ENCODE assay signal across 23 cellular contexts in the genomic region with DNA sequence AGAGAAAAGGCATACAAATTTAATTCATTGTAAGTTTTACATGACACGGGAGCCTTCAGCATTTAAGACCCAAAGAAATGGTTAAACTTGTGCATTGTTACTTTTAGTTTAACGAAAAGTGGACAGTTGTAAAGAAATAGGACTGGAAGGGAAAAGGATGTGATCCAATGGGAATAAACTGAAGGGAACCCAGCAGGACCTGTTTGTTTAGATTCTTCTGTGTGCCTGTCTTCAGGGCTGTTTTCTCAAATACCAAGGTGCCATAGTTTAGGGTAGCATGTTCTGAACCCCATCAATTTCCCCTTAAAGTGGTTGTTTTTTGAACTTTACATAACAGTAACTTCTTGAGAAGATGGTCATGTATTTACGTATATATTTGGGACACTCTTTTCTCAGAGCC.
"Had no signal": no experiment of that assay in that cellular context is flagged by ENCODE, and none has a peak within 500 bp of the region (broad histone marks: within the 10 kb centered on the region; RNA-seq: fewer than 3 reads in every experiment).

No MANE protein-coding gene starts in this region.

- H3K9me3 ChIP-seq: esophagus squamous epithelium, left lung, lower lobe of right lung, stomach, thyroid gland had no signal

- H3K27me3 Mint-ChIP-seq: activated T-helper 17 cell treated with anti-CD3 and anti-CD28 coated beads, Interleukin-2, amount 50 U/mL, for 72 hours had no signal

- H3K4me1 ChIP-seq: thyroid gland had no signal

- H3K36me3 ChIP-seq: brain microvascular endothelial cell, esophagus squamous epithelium, left lung, lower lobe of right lung, stomach, thyroid gland had no signal

- H3K4me3 Mint-ChIP-seq: activated T-helper 17 cell treated with anti-CD3 and anti-CD28 coated beads, Interleukin-2, amount 50 U/mL, for 72 hours; natural killer cell treated with Interleukin-12 subunit alpha and Interleukin-12 subunit beta and Interleukin-15 and Interleukin-18, amount 100 ng/mL, for 72 hours; stimulated activated naive B cell treated with anti-CD40 and anti-IgM and Interleukin-4, amounts not matched to agents 10 μg/mL and 1 μg/mL and 100 μg/mL, for 72 hours had no signal

- H3K4me3 ChIP-seq: esophagus squamous epithelium, left lung, lower lobe of right lung, stomach, thyroid gland had no signal

- H3K36me3 Mint-ChIP-seq: natural killer cell treated with Interleukin-12 subunit alpha and Interleukin-12 subunit beta and Interleukin-15 and Interleukin-18, amount 100 ng/mL, for 72 hours; stimulated activated naive B cell treated with anti-CD40 and anti-IgM and Interleukin-4, amounts not matched to agents 10 μg/mL and 1 μg/mL and 100 μg/mL, for 72 hours had no signal

- DNase-seq: activated CD4-positive, alpha-beta T cell treated with anti-CD3 and anti-CD28 coated beads for 4 hours; activated CD4-positive, alpha-beta T cell treated with anti-CD3 and anti-CD28 coated beads, Interleukin-2, amount 50 U/mL, for 4 hours; activated CD8-positive, alpha-beta memory T cell treated with anti-CD3 and anti-CD28 coated beads for 24 hours; activated gamma-delta T cell treated with Interleukin-2 at 50 U/mL for 16 hours; activated naive CD4-positive, alpha-beta T cell treated with anti-CD3 and anti-CD28 coated beads, Interleukin-2, amount 50 U/mL, for 16 hours; activated T-cell treated with anti-CD3 and anti-CD28 coated beads, Interleukin-2, amount 50 U/mL, for 1 hour; amniotic stem cell; brain microvascular endothelial cell; caudate nucleus; esophagus squamous epithelium; kidney glomerular epithelial cell; left lung; lower lobe of right lung; mesenchymal stem cell; right cardiac atrium; stimulated activated CD4-positive, alpha-beta T cell treated with anti-CD3 and anti-CD28 coated beads, Interleukin-15, amount 100 ng/mL, for 24 hours; stimulated activated CD4-positive, alpha-beta T cell treated with anti-CD3 and anti-CD28 coated beads, Interleukin-2, amount 100 ng/mL, for 24 hours; stimulated activated naive B cell treated with anti-CD40 and anti-IgM and Interleukin-4, amounts not matched to agents 10 μg/mL and 1 μg/mL and 100 μg/mL, for 72 hours; stomach; thyroid gland had no signal

- H3K27me3 ChIP-seq: brain microvascular endothelial cell, esophagus squamous epithelium, left lung, stomach, thyroid gland had no signal

- H3K27ac Mint-ChIP-seq: activated T-helper 17 cell treated with anti-CD3 and anti-CD28 coated beads, Interleukin-2, amount 50 U/mL, for 72 hours; natural killer cell treated with Interleukin-12 subunit alpha and Interleukin-12 subunit beta and Interleukin-15 and Interleukin-18, amount 100 ng/mL, for 72 hours; stimulated activated naive B cell treated with anti-CD40 and anti-IgM and Interleukin-4, amounts not matched to agents 10 μg/mL and 1 μg/mL and 100 μg/mL, for 72 hours had no signal

- H3K4me1 Mint-ChIP-seq: activated T-helper 17 cell treated with anti-CD3 and anti-CD28 coated beads, Interleukin-2, amount 50 U/mL, for 72 hours had no signal

- H3K9me3 Mint-ChIP-seq: activated T-helper 17 cell treated with anti-CD3 and anti-CD28 coated beads, Interleukin-2, amount 50 U/mL, for 72 hours; natural killer cell treated with Interleukin-12 subunit alpha and Interleukin-12 subunit beta and Interleukin-15 and Interleukin-18, amount 100 ng/mL, for 72 hours; stimulated activated naive B cell treated with anti-CD40 and anti-IgM and Interleukin-4, amounts not matched to agents 10 μg/mL and 1 μg/mL and 100 μg/mL, for 72 hours had no signal

- ATAC-seq: activated T-helper 17 cell treated with anti-CD3 and anti-CD28 coated beads, Interleukin-2, amount 50 U/mL, for 72 hours; left lung; natural killer cell treated with Interleukin-12 subunit alpha and Interleukin-12 subunit beta and Interleukin-15 and Interleukin-18, amount 100 ng/mL, for 72 hours; stimulated activated naive B cell treated with anti-CD40 and anti-IgM and Interleukin-4, amounts not matched to agents 10 μg/mL and 1 μg/mL and 100 μg/mL, for 72 hours had no signal

- H3K27ac ChIP-seq: brain microvascular endothelial cell, epithelial cell of prostate, left lung, lower lobe of right lung, stomach, thyroid gland had no signal
